In genomic region chr20:50788045-50788867, GRCh38 we compare ENCODE assay signal across 9 cellular contexts. TPM values are rescaled to one million over a fixed set of nuclear protein-coding genes. Genes with fewer than 3 reads are reported as not detected.
A peak's percentile ranks its signal among the peaks of the same experiment; 100 is the strongest.
DNase-seq lines count a peak whose midpoint lies in the region; ATAC-seq and TF ChIP-seq lines count a peak whose summit lies in the region.
"Had no signal": no experiment of that assay in that cellular context is flagged by ENCODE, and none has a peak within 500 bp of the region (broad histone marks: within the 10 kb centered on the region; RNA-seq: fewer than 3 reads in every experiment).

No MANE protein-coding gene starts in this region.

- intact Hi-C loops in sciatic nerve (cut with DNase I) = no loop called here

- no peak overlapping the region for H3K4me3 ChIP-seq in epithelial cell of proximal tubule (ENCODE audit: low read depth, low read length)
- H3K4me3 ChIP-seq: thoracic aorta had no signal

- ATAC-seq in sciatic nerve (peak; percentile 50), HG03175 (IDR thresholded peaks at IDR 0.05; ENCODE audit: unreplicated experiment) (no peak)

- DNase-seq in GM03348 (ENCODE audit: low spot score) (peak; percentile 70), NCI-H526 treated with DMSO at 0.1 percent for 48 hours (lab: John Stamatoyannopoulos, UW) (peak; percentile 57), epithelial cell of proximal tubule (ENCODE audit: low read depth) (no peak), sciatic nerve (ENCODE audit: low spot score) (no peak)
- DNase-seq in stimulated activated CD4-positive, alpha-beta T cell treated with anti-CD3 and anti-CD28 coated beads, Interleukin-4, amount 100 ng/mL, for 1 hour = no peak
- no peak for DNase-seq in stimulated activated CD4-positive, alpha-beta T cell treated with anti-CD3 and anti-CD28 coated beads, Interleukin-15, amount 100 ng/mL, for 24 hours
- no peak for DNase-seq in NK-92 treated with Interleukin-12 subunit alpha and Interleukin-12 subunit beta, amount 100 ng/mL, for 24 hours (lab: John Stamatoyannopoulos, UW)

- TF ChIP-seq CTCF in epithelial cell of proximal tubule (conservative IDR thresholded peaks at IDR 0.05; ENCODE audit: low read depth, low read length) = peak; percentile 87

RNA-seq across cellular contexts. Expression of gene BCAS4, which starts 6.6 kb away (rescaled TPM):
- total RNA-seq in epithelial cell of proximal tubule (15.7 and 24.0 TPM in 2 replicates), sciatic nerve (4.8 TPM)

RNA-seq across cellular contexts. Expression of gene PARD6B, which starts 56.9 kb away (rescaled TPM):
- total RNA-seq in epithelial cell of proximal tubule = 17.1 and 44.4 TPM in 2 replicates
- 5.7 TPM for total RNA-seq in sciatic nerve

Comparison
In these comparisons a context has a peak if more than half of its experiments do, and no peak if none do; other contexts are left out.
1. DNase-seq: peak in GM03348 (single experiment) and NCI-H526 treated with DMSO at 0.1 percent for 48 hours (single experiment); none in epithelial cell of proximal tubule (single experiment), sciatic nerve (single experiment), stimulated activated CD4-positive, alpha-beta T cell treated with anti-CD3 and anti-CD28 coated beads, Interleukin-4, amount 100 ng/mL, for 1 hour (single experiment), stimulated activated CD4-positive, alpha-beta T cell treated with anti-CD3 and anti-CD28 coated beads, Interleukin-15, amount 100 ng/mL, for 24 hours (single experiment) and NK-92 treated with Interleukin-12 subunit alpha and Interleukin-12 subunit beta, amount 100 ng/mL, for 24 hours (single experiment).